In genomic region chr1:150560576-150560975, GRCh38 we compare ENCODE assay signal across 8 cellular contexts. TPM values are rescaled to one million over a fixed set of nuclear protein-coding genes. Genes with fewer than 3 reads are reported as not detected.
A peak's percentile ranks its signal among the peaks of the same experiment; 100 is the strongest.
DNase-seq lines count a peak whose midpoint lies in the region; ATAC-seq and TF ChIP-seq lines count a peak whose summit lies in the region.

No MANE protein-coding gene starts in this region.

- H3K27ac Mint-ChIP-seq in Calu3 (ENCODE audit: unreplicated experiment): peak overlapping the region; percentile 95

- H3K36me3 ChIP-seq in SU-DHL-6 (ENCODE audit: low read length) (no peaks in the 10 kb centered on the region), parathyroid adenoma (ENCODE audit: control insufficient read depth, insufficient read depth, low read length) (no peaks in the 10 kb centered on the region)

- H3K4me1 Mint-ChIP-seq in Calu3 (ENCODE audit: low read depth, unreplicated experiment): peaks cover 49% of the 10 kb centered on the region

- ATAC-seq in HG02970 (IDR thresholded peaks at IDR 0.05; ENCODE audit: low FRiP score, unreplicated experiment) (no peak), GM19035 (IDR thresholded peaks at IDR 0.05; ENCODE audit: unreplicated experiment) (no peak)

- CTCF ChIA-PET in Calu3 (lab: Charles Lee): interaction anchor here (0.5 to 3.9 kb wide), 24 partner anchors 9 to 623 kb away, joined by 3 to 24 read pairs (median 4); partner anchors contain the start of genes ENSA, FALEC and MCL1

- H3K27me3 ChIP-seq in SU-DHL-6 (ENCODE audit: low read length) (no peaks in the 10 kb centered on the region), parathyroid adenoma (ENCODE audit: control insufficient read depth, insufficient read depth, low read length) (no peaks in the 10 kb centered on the region)

- H3K4me3 ChIP-seq in SU-DHL-6 (ENCODE audit: insufficient read depth, low read length, poor library complexity, severe bottlenecking): no peak overlapping the region
- peak overlapping the region; percentile 63 for H3K4me3 ChIP-seq in epithelial cell of proximal tubule (ENCODE audit: low read depth, low read length)
- peak overlapping the region; percentile 70 for H3K4me3 ChIP-seq in parathyroid adenoma (ENCODE audit: low read depth, low read length)

- H3K27ac ChIP-seq in SU-DHL-6 (ENCODE audit: low read depth, low read length) (peak overlapping the region; percentile 99), parathyroid adenoma (peak overlapping the region; percentile 100)

- H3F3A ChIP-seq in SU-DHL-6 (ENCODE audit: insufficient read depth): peaks cover 47% of the 10 kb centered on the region

- intact Hi-C loops in Calu3 (cut with micrococcal nuclease; ENCODE audit: unreplicated experiment): loop anchor here (1.0 to 10.0 kb wide), 6 partner anchors 28 to 417 kb away; partner anchors contain the start of gene GOLPH3L

- DNase-seq in Calu3 (no peak), epithelial cell of proximal tubule (ENCODE audit: low read depth) (no peak), SW480 (ENCODE audit: low spot score) (no peak), NCI-H2107 treated with DMSO at 0.1 percent for 48 hours (lab: John Stamatoyannopoulos, UW; ENCODE audit: unreplicated experiment) (no peak)

- H2AFZ ChIP-seq in SU-DHL-6 (ENCODE audit: low read depth, low read length, severe bottlenecking) (no peak overlapping the region), parathyroid adenoma (peak overlapping the region; percentile 86)

- peaks cover 30% of the 10 kb centered on the region for H3K4me1 ChIP-seq in parathyroid adenoma

- no TSS peak for BruUV-seq in Calu3 (replicated peaks; lab: Mats Ljungman, UMichigan)

- no peaks in the 10 kb centered on the region for H4K20me1 ChIP-seq in SU-DHL-6 (ENCODE audit: low read depth, low read length)

- H3K4me2 ChIP-seq in SU-DHL-6 (ENCODE audit: low read depth, low read length, poor library complexity, severe bottlenecking) (peak overlapping the region; percentile 97), parathyroid adenoma (ENCODE audit: low read length) (peak overlapping the region; percentile 99)

- peaks cover 75% of the 10 kb centered on the region for H3K36me3 Mint-ChIP-seq in Calu3 (ENCODE audit: insufficient read depth, unreplicated experiment)

- H3K4me3 Mint-ChIP-seq in Calu3 (ENCODE audit: low read depth, unreplicated experiment): peak overlapping the region; percentile 75

- H3K79me2 ChIP-seq in SU-DHL-6 (ENCODE audit: insufficient read depth, low read length) (peaks cover 9% of the 10 kb centered on the region; the same call in 1 of the 2 replicates), parathyroid adenoma (no peaks in the 10 kb centered on the region)

- no peaks in the 10 kb centered on the region for H3K9me3 ChIP-seq in SU-DHL-6 (ENCODE audit: insufficient read depth, low read length)
- H3K9me3 ChIP-seq in parathyroid adenoma (ENCODE audit: control insufficient read depth, low read length): no peaks in the 10 kb centered on the region

- TF ChIP-seq CTCF in Calu3 (IDR thresholded peaks at IDR 0.05; ENCODE audit: unreplicated experiment) (no peak), SU-DHL-6 (IDR thresholded peaks at IDR 0.05; ENCODE audit: insufficient read depth, low read length, poor library complexity, severe bottlenecking) (no peak), epithelial cell of proximal tubule (conservative IDR thresholded peaks at IDR 0.05; ENCODE audit: low read depth, low read length) (no peak), parathyroid adenoma (IDR thresholded peaks at IDR 0.05) (no peak)

- H3K27me3 Mint-ChIP-seq in Calu3 (ENCODE audit: unreplicated experiment): no peaks in the 10 kb centered on the region

- H3K9ac ChIP-seq in SU-DHL-6 (ENCODE audit: low read length) (peak overlapping the region; percentile 70), parathyroid adenoma (no peak overlapping the region)

- H3K9me3 Mint-ChIP-seq in Calu3 (ENCODE audit: low read depth, unreplicated experiment): no peaks in the 10 kb centered on the region

- no peaks in the 10 kb centered on the region for H3K9me2 ChIP-seq in SU-DHL-6 (replicated peaks; ENCODE audit: insufficient read depth, low read length)

RNA-seq across cellular contexts. Expression of gene ADAMTSL4, which starts 11.4 kb away (rescaled TPM):
- total RNA-seq in Calu3 (2022) (1.9 and 2.7 TPM in 2 replicates), epithelial cell of proximal tubule (0.80 and 7.3 TPM in 2 replicates)

RNA-seq across cellular contexts. Expression of gene MCL1, which starts 18.8 kb away (rescaled TPM):
- total RNA-seq in Calu3 (2022) (261 and 262 TPM in 2 replicates), epithelial cell of proximal tubule (144 and 162 TPM in 2 replicates)

RNA-seq across cellular contexts. Expression of gene FALEC, which starts 45.0 kb away (rescaled TPM):
- 0.71 TPM in 1 of 2 replicates, not detected in the other for total RNA-seq in Calu3 (2022)
- total RNA-seq in epithelial cell of proximal tubule: not detected in 2 replicates

RNA-seq across cellular contexts. Expression of gene ECM1, which starts 52.7 kb away (rescaled TPM):
- total RNA-seq in Calu3 (2022) (1.6 and 2.8 TPM in 2 replicates), epithelial cell of proximal tubule (5.7 and 13.1 TPM in 2 replicates)
